8 cellular contexts compared by ENCODE assay signal in genomic region chr13:32031025-32031814, GRCh38. TPM values are rescaled to one million over a fixed set of nuclear protein-coding genes. Genes with fewer than 3 reads are reported as not detected.
DNase-seq lines count a peak whose midpoint lies in the region; ATAC-seq and TF ChIP-seq lines count a peak whose summit lies in the region.

Gene FRY (plus strand): TSS chr13:32031774. CDS start chr13:32031796, 22 bp downstream.

- no peaks in the 10 kb centered on the region for H4K20me1 ChIP-seq in mammary epithelial cell (ENCODE audit: insufficient read depth, low read length)

- no TSS peak for BruUV-seq in mammary epithelial cell (replicated peaks; lab: Mats Ljungman, UMichigan)

- H3K79me2 ChIP-seq in mammary epithelial cell (ENCODE audit: insufficient read depth, low read length), result no peaks in the 10 kb centered on the region

- H3K4me3 ChIP-seq in GM12875 (ENCODE audit: low read depth, low read length) (peak within 1 kb of the TSS; percentile 86), mammary epithelial cell (replicated peaks in 1 of 3; ENCODE audit: insufficient read depth in 1 of 3, low read depth in 2 of 3, low read length in 3 of 3) (peak within 1 kb of the TSS; percentile 61 to 68 (median 63)), skin epidermis (peak within 1 kb of the TSS; percentile 49 to 77 (median 66))

- H3K36me3 ChIP-seq in mammary epithelial cell (ENCODE audit: insufficient read depth, low read length), result no peaks in the 10 kb centered on the region

- peak; percentile 80 for ATAC-seq in HG02610 (IDR thresholded peaks at IDR 0.05; ENCODE audit: unreplicated experiment)

- H2AFZ ChIP-seq in mammary epithelial cell (ENCODE audit: low read depth, low read length), result peak within 1 kb of the TSS; percentile 97

- H3K9ac ChIP-seq in mammary epithelial cell (ENCODE audit: insufficient read depth, low read length), result peak within 1 kb of the TSS; percentile 5

- H3K4me1 ChIP-seq in mammary epithelial cell (ENCODE audit: insufficient read depth, low read length), result peaks cover 9% of the 10 kb centered on the region

- no peak within 1 kb of the TSS for H3K27ac ChIP-seq in mammary epithelial cell (ENCODE audit: insufficient read depth, low read depth, low read length)
- H3K27ac ChIP-seq in skin epidermis, result peak within 1 kb of the TSS in 20 of 21 experiments; percentile 15 to 84 (median 62)

- DNase-seq in NCI-H1105 (lab: John Stamatoyannopoulos, UW) (peak; percentile 37), UCSD-AML1 (lab: John Stamatoyannopoulos, UW; ENCODE audit: unreplicated experiment) (peak; percentile 69), mammary epithelial cell (peak; percentile 70), iPS-NIHi11 (ENCODE audit: low spot score) (peak; percentile 81), NCI-H2107 treated with DMSO at 0.1 percent for 48 hours (lab: John Stamatoyannopoulos, UW; ENCODE audit: unreplicated experiment) (no peak)

- in situ Hi-C loops in mammary epithelial cell (cut with MboI; ENCODE audit: low sequenced_read_pairs in 2 of 2), result no loop called here

- TF ChIP-seq CTCF in GM12875 (IDR thresholded peaks at IDR 0.05; ENCODE audit: borderline replicate concordance, insufficient read depth, low read depth, low read length), result no peak
- TF ChIP-seq CTCF in mammary epithelial cell (conservative IDR thresholded peaks at IDR 0.05 in 1 of 2, IDR thresholded peaks at IDR 0.05 in 1 of 2; ENCODE audit: extremely low read depth in 1 of 2, insufficient read depth in 1 of 2, low read depth in 1 of 2, low read length in 2 of 2), result peak in 1 of 2 donors; percentile 16

- H3K9me3 ChIP-seq in mammary epithelial cell (replicated peaks; ENCODE audit: insufficient read depth, low read length), result no peaks in the 10 kb centered on the region

- dilution Hi-C loops in mammary epithelial cell (cut with HindIII; ENCODE audit: low sequenced_read_pairs), result no loop called here

- intact Hi-C loops in mammary epithelial cell (cut with micrococcal nuclease), result loop anchor here (2.0 to 5.0 kb wide), 5 partner anchors 22 to 281 kb away; no protein-coding TSS in a partner anchor

- CTCF ChIA-PET in mammary epithelial cell (lab: Charles Lee; ENCODE audit: low non-redundant PET), result interaction anchor here (0.6 kb wide), 1 partner anchor 11 kb away, joined by 5 read pairs; no protein-coding TSS in a partner anchor

- WGBS in mammary epithelial cell (ENCODE audit: low coverage, missing lambda C conversion rate), result 2% methylated on average over 38 of the region's 59 CpGs

- H3K4me2 ChIP-seq in mammary epithelial cell (ENCODE audit: insufficient read depth, low read depth, low read length), result peak within 1 kb of the TSS; percentile 91

- no peaks in the 10 kb centered on the region for H3K27me3 ChIP-seq in mammary epithelial cell (ENCODE audit: insufficient read depth, low read length)

RNA-seq across cellular contexts. Expression of gene FRY, which starts in this region (rescaled TPM):
- 10 to 100 TPM in 1 of 2 donors, 1 to 10 TPM in 1; 5.8 to 23.0 TPM for total RNA-seq in mammary epithelial cell
- polyA plus RNA-seq in mammary epithelial cell, result 2.5 TPM
- polyA minus RNA-seq in mammary epithelial cell, result 3.3 TPM
